In genomic region chr15:66705277-66705927, GRCh38 we compare ENCODE assay signal across 1 cellular context.
TF ChIP-seq lines count a peak whose summit lies in the region.

No MANE protein-coding gene starts in this region.

TF ChIP-seq in H1, 55 proteins besides CTCF, POLR2A, EP300 and RAD21 (continued from another document):
- TF ChIP-seq MAFK (IDR thresholded peaks at IDR 0.05; ENCODE audit: low read depth, low read length) (no peak), POLR2AphosphoS5 (IDR thresholded peaks at IDR 0.05; ENCODE audit: low read depth, low read length) (no peak), ZNF274 (IDR thresholded peaks at IDR 0.05; ENCODE audit: borderline replicate concordance, extremely low read depth, low read length) (no peak), HDAC6 (IDR thresholded peaks at IDR 0.05; ENCODE audit: low read depth, low read length) (no peak), BACH1 (IDR thresholded peaks at IDR 0.05; ENCODE audit: low read length) (no peak), SP2 (IDR thresholded peaks at IDR 0.05; ENCODE audit: low read length) (no peak), FOSL1 (IDR thresholded peaks at IDR 0.05; ENCODE audit: insufficient read depth, low read depth, low read length) (no peak), YY1 (IDR thresholded peaks at IDR 0.05; ENCODE audit: low read depth, low read length) (no peak), CHD2 (IDR thresholded peaks at IDR 0.05; ENCODE audit: low read length) (no peak), RNF2 (IDR thresholded peaks at IDR 0.05; ENCODE audit: borderline replicate concordance, low read depth, low read length, missing control alignments, poor library complexity, severe bottlenecking) (no peak), POU5F1 (IDR thresholded peaks at IDR 0.05; ENCODE audit: low read depth, low read length) (no peak), CTBP2 (IDR thresholded peaks at IDR 0.05; ENCODE audit: borderline replicate concordance, insufficient read depth, insufficient read length, low read length) (no peak)
